1 cellular context compared by ENCODE assay signal in genomic region chr18:36185901-36186460, GRCh38.
TF ChIP-seq lines count a peak whose summit lies in the region.

No MANE protein-coding gene starts in this region.

TF ChIP-seq in H1, 55 proteins besides CTCF, POLR2A, EP300 and RAD21:
- no peak for TF ChIP-seq RNF2 (IDR thresholded peaks at IDR 0.05; ENCODE audit: borderline replicate concordance, low read depth, low read length, missing control alignments, poor library complexity, severe bottlenecking)
- TF ChIP-seq CHD2 (IDR thresholded peaks at IDR 0.05; ENCODE audit: low read length) = no peak
- no peak for TF ChIP-seq ASH2L (IDR thresholded peaks at IDR 0.05; ENCODE audit: low read length)
- TF ChIP-seq PHF8 (conservative IDR thresholded peaks at IDR 0.05; ENCODE audit: low read depth, low read length) = no peak
- TF ChIP-seq SAP30 (IDR thresholded peaks at IDR 0.05; ENCODE audit: insufficient read depth, insufficient replicate concordance, low read length) = no peak
- no peak for TF ChIP-seq CREB1 (IDR thresholded peaks at IDR 0.05)
